Comparison of ENCODE assay signal across 1 cellular context in genomic region chr9:91208837-91209236, GRCh38.
A peak's percentile ranks its signal among the peaks of the same experiment; 100 is the strongest.
TF ChIP-seq lines count a peak whose summit lies in the region.

No MANE protein-coding gene starts in this region.

TF ChIP-seq in HepG2, 621 proteins besides CTCF, POLR2A, EP300 and RAD21 (continued from another document):
- no peak for TF ChIP-seq ZNF382 (CRISPR knock-in tag; IDR thresholded peaks at IDR 0.05; ENCODE audit: borderline replicate concordance)
- TF ChIP-seq ZSCAN22 (CRISPR knock-in tag; IDR thresholded peaks at IDR 0.05) = no peak
- TF ChIP-seq ZSCAN25 (CRISPR knock-in tag; IDR thresholded peaks at IDR 0.05) = 0 out of 2 replicates have a peak, but pooled peaks have one; percentile 32
- TF ChIP-seq PATZ1 (CRISPR knock-in tag; IDR thresholded peaks at IDR 0.05) = peak; percentile 6; the same call in 1 of the 2 replicates
- TF ChIP-seq ZNF33B (CRISPR knock-in tag; IDR thresholded peaks at IDR 0.05) = 0 out of 2 replicates have a peak, but pooled peaks have one; percentile 29
- TF ChIP-seq ZSCAN31 (CRISPR knock-in tag; IDR thresholded peaks at IDR 0.05; ENCODE audit: low read depth) = no peak
- peak; percentile 33; the same call in 1 of the 2 replicates for TF ChIP-seq ZNF687 (CRISPR knock-in tag; IDR thresholded peaks at IDR 0.05)
- TF ChIP-seq ZFY (CRISPR knock-in tag; IDR thresholded peaks at IDR 0.05) = peak; percentile 33
- TF ChIP-seq SALL2 (CRISPR knock-in tag; IDR thresholded peaks at IDR 0.05) = 0 out of 2 replicates have a peak, but pooled peaks have one; percentile 9
- TF ChIP-seq KLF11 (CRISPR knock-in tag; IDR thresholded peaks at IDR 0.05) = no peak
- TF ChIP-seq HNF4G (IDR thresholded peaks at IDR 0.05; ENCODE audit: borderline replicate concordance, low read depth, low read length) = no peak
- TF ChIP-seq HNF4G (CRISPR knock-in tag; IDR thresholded peaks at IDR 0.05; ENCODE audit: borderline replicate concordance, low read depth) = no peak
- TF ChIP-seq ZNF615 (CRISPR knock-in tag; IDR thresholded peaks at IDR 0.05; ENCODE audit: borderline replicate concordance) = no peak
- TF ChIP-seq NFIC (IDR thresholded peaks at IDR 0.05; ENCODE audit: low read length) = no peak
- no peak for TF ChIP-seq ZNF224 (CRISPR knock-in tag; IDR thresholded peaks at IDR 0.05)
- no peak for TF ChIP-seq ZNF800 (CRISPR knock-in tag; IDR thresholded peaks at IDR 0.05)
- 0 out of 2 replicates have a peak, but pooled peaks have one; percentile 8 for TF ChIP-seq ZNF33A (CRISPR knock-in tag; IDR thresholded peaks at IDR 0.05; ENCODE audit: borderline replicate concordance)
- no peak for TF ChIP-seq ARNT (IDR thresholded peaks at IDR 0.05)
- TF ChIP-seq ZNF883 (CRISPR knock-in tag; IDR thresholded peaks at IDR 0.05; ENCODE audit: not compliant biosample characterization) = no peak
- TF ChIP-seq PBX3 (CRISPR knock-in tag; IDR thresholded peaks at IDR 0.05; ENCODE audit: borderline replicate concordance) = no peak
- TF ChIP-seq ZNF44 (CRISPR knock-in tag; IDR thresholded peaks at IDR 0.05) = 0 out of 2 replicates have a peak, but pooled peaks have one; percentile 31
- no peak for TF ChIP-seq ZFP41 (CRISPR knock-in tag; IDR thresholded peaks at IDR 0.05; ENCODE audit: borderline replicate concordance)
- no peak for TF ChIP-seq THAP9 (CRISPR knock-in tag; IDR thresholded peaks at IDR 0.05; ENCODE audit: borderline replicate concordance)
- TF ChIP-seq TMF1 (CRISPR knock-in tag; IDR thresholded peaks at IDR 0.05; ENCODE audit: low read depth) = no peak
- TF ChIP-seq RNF2 (conservative IDR thresholded peaks at IDR 0.05; ENCODE audit: low read depth) = no peak
